8 cellular contexts compared by ENCODE assay signal in the genomic region with DNA sequence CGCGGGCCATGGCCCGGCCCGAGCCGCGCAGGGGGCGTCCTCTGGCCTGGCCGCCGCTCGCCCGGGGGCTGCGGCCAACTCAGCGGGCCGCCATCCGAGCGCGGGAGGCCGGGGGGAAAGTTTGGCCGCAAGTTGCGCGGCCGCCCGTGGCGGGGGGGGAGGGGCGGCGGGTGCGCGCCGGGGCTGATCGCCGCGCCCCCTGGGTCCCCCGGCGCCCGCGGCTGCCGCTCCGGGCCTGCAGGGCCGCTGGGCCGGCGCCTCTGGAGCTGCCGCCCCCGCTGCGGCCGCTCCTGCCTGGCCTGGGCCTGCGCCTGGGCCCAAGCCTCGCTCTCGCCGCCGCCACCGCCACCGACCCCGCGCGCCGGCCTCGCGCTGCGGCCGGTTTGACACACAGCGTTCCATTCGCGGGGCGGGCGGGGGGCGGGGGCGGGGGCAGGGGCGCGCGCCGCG. TPM values are rescaled to one million over a fixed set of nuclear protein-coding genes. Genes with fewer than 3 reads are reported as not detected.
A peak's percentile ranks its signal among the peaks of the same experiment; 100 is the strongest.
DNase-seq lines count a peak whose midpoint lies in the region; ATAC-seq lines count a peak whose summit lies in the region.

A gene (minus strand): TSS at position 385 of the 450 bp plus-strand sequence. CDS start 699 bp downstream, outside the sequence.

- H3K9me3 Mint-ChIP-seq in activated naive CD4-positive, alpha-beta T cell treated with anti-CD3 and anti-CD28 coated beads, Interleukin-2, amount 50 U/mL, for 72 hours = no peaks in the 10 kb centered on the region

- H3K4me1 ChIP-seq in BLaER1 (peaks cover 63% of the 10 kb centered on the region), right cardiac atrium (ENCODE audit: control insufficient read depth, insufficient read depth, low read length) (peaks cover 3% of the 10 kb centered on the region)

- H3K27me3 ChIP-seq in BLaER1 (no peaks in the 10 kb centered on the region), right cardiac atrium (ENCODE audit: control insufficient read depth, insufficient read depth) (no peaks in the 10 kb centered on the region)

- H3K4me2 ChIP-seq in BLaER1 = peak within 1 kb of the TSS; percentile 92

- H3K9me3 ChIP-seq in BLaER1 (no peaks in the 10 kb centered on the region), right cardiac atrium (ENCODE audit: control insufficient read depth, low read length) (no peaks in the 10 kb centered on the region)

- H3K4me3 ChIP-seq in BLaER1 (peak within 1 kb of the TSS; percentile 90), right cardiac atrium (ENCODE audit: low read length) (peak within 1 kb of the TSS; percentile 88), skeletal muscle cell (ENCODE audit: low read depth, low read length) (peak within 1 kb of the TSS; percentile 85)

- ATAC-seq in HG02571 (IDR thresholded peaks at IDR 0.05; ENCODE audit: unreplicated experiment) (peak; percentile 14), right cardiac atrium (no peak), GM18861 (IDR thresholded peaks at IDR 0.05; ENCODE audit: unreplicated experiment) (no peak)
- peak; percentile 5 to 19 for ATAC-seq in activated naive CD4-positive, alpha-beta T cell treated with anti-CD3 and anti-CD28 coated beads, Interleukin-2, amount 50 U/mL, for 72 hours

- peaks cover 8% of the 10 kb centered on the region for H3K36me3 ChIP-seq in BLaER1

- intact Hi-C loops in right cardiac atrium (cut with DNase I) = no loop called here

- H3K27ac Mint-ChIP-seq in activated naive CD4-positive, alpha-beta T cell treated with anti-CD3 and anti-CD28 coated beads, Interleukin-2, amount 50 U/mL, for 72 hours = peak within 1 kb of the TSS; percentile 62 to 68

- no peaks in the 10 kb centered on the region for H3K36me3 Mint-ChIP-seq in activated naive CD4-positive, alpha-beta T cell treated with anti-CD3 and anti-CD28 coated beads, Interleukin-2, amount 50 U/mL, for 72 hours

- WGBS in right cardiac atrium = under 1% methylated on average over 69 of the region's 72 CpGs

- peak within 1 kb of the TSS; percentile 85 for H3K9ac ChIP-seq in BLaER1

- H3K27ac ChIP-seq in BLaER1 (peak within 1 kb of the TSS; percentile 92), right cardiac atrium (ENCODE audit: low read length) (peak within 1 kb of the TSS; percentile 74)

- peaks cover 46% of the 10 kb centered on the region for H4K20me1 ChIP-seq in BLaER1

- no peak for DNase-seq in activated naive CD4-positive, alpha-beta T cell treated with anti-CD3 and anti-CD28 coated beads, Interleukin-2, amount 50 U/mL, for 72 hours (ENCODE audit: low spot score in 2 of 2)
- DNase-seq in right cardiac atrium (no peak), skeletal muscle cell (ENCODE audit: low read depth) (no peak), NAMALWA (ENCODE audit: low spot score) (no peak), DMS53 (lab: John Stamatoyannopoulos, UW) (no peak)

RNA-seq across cellular contexts. Expression of the gene that starts here (rescaled TPM):
- total RNA-seq in activated naive CD4-positive, alpha-beta T cell treated with anti-CD3 and anti-CD28 coated beads, Interleukin-2, amount 50 U/mL, for 72 hours = 10 to 100 TPM in 1 of 2 donors, 1 to 10 TPM in 1; 5.8 to 12.9 TPM
- 10 to 100 TPM; 38.6 to 57.5 (median 45.7) TPM for total RNA-seq in right cardiac atrium
- polyA plus RNA-seq in right cardiac atrium = 28.6 TPM

Comparison
In these comparisons a context has a peak if more than half of its experiments do, and no peak if none do; other contexts are left out.
1. ATAC-seq: peak in HG02571 (single experiment) and activated naive CD4-positive, alpha-beta T cell treated with anti-CD3 and anti-CD28 coated beads, Interleukin-2, amount 50 U/mL, for 72 hours (2 of 2); none in right cardiac atrium (0 of 2) and GM18861 (single experiment).
2. Peak in every context shown above with its lines, with median percentiles within 50 percentile points of each other: H3K4me3 ChIP-seq.